8 cellular contexts compared by ENCODE assay signal in the genomic region with DNA sequence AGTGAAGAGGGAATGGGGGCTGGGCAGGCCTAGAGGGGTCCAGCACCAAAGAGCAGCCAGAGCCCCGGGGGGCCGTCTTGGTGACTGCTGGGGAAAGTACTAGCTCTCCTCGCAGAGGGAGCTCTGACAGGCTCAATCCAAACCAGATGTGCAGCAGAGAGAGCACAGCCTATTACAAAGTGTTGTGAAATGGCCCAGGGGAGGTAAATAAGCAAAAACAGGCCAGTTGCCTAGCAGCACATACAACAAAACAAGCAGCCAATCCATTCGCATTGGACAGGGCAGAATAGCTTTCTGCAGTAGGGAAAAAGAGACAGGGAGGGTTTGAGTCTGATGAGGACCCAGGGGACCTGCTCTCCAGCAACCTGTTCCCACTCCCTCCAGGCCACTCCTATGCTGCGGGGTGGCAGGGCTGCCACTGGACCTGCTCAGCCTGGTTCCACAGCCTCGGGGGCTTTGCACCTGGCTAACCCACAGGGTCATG.
DNase-seq lines count a peak whose midpoint lies in the region; ATAC-seq and TF ChIP-seq lines count a peak whose summit lies in the region.

No MANE protein-coding gene starts in this region.

- intact Hi-C loops in Right ventricle myocardium superior (cut with DNase I) = loop anchor here (10.0 kb wide), 1 partner anchor 272 kb away; a partner anchor contains a TSS
- intact Hi-C loops in gastrocnemius medialis (cut with DNase I; ENCODE audit: low total_unique reads) = loop anchor here (5.0 kb wide), 1 partner anchor 275 kb away; a partner anchor contains a TSS

- no peaks in the 10 kb centered on the region for H3K36me3 Mint-ChIP-seq in activated T-cell treated with anti-CD3 and anti-CD28 coated beads, Interleukin-2, amount 50 U/mL, for 4 hours (ENCODE audit: insufficient read depth)

- no peak for TF ChIP-seq POLR2A in gastrocnemius medialis (IDR thresholded peaks at IDR 0.05)

- no peak for TF ChIP-seq CTCF in gastrocnemius medialis (IDR thresholded peaks at IDR 0.05 in 4 of 5, conservative IDR thresholded peaks at IDR 0.05 in 1 of 5)

- peaks cover 10% of the 10 kb centered on the region for H3K4me1 Mint-ChIP-seq in activated T-cell treated with anti-CD3 and anti-CD28 coated beads, Interleukin-2, amount 50 U/mL, for 4 hours (ENCODE audit: low read depth)

- H3K9me3 Mint-ChIP-seq in activated T-cell treated with anti-CD3 and anti-CD28 coated beads, Interleukin-2, amount 50 U/mL, for 4 hours = no peaks in the 10 kb centered on the region

- H3K9me3 ChIP-seq in SK-N-MC (ENCODE audit: low read depth, low read length) (no peaks in the 10 kb centered on the region), gastrocnemius medialis (no peaks in the 10 kb centered on the region)

- peaks cover 26 to 47% of the 10 kb centered on the region in 2 donors for H3K4me1 ChIP-seq in gastrocnemius medialis

- DNase-seq in H7 = peak; percentile 51
- peak; percentile 95 for DNase-seq in SK-N-MC (ENCODE audit: low read depth, low spot score)
- DNase-seq in Right ventricle myocardium superior = peak; percentile 90
- DNase-seq in gastrocnemius medialis = peak; percentile 56 to 72
- no peak for DNase-seq in midbrain (lab: John Stamatoyannopoulos, UW)
- DNase-seq in activated T-cell treated with anti-CD3 and anti-CD28 coated beads, Interleukin-2, amount 50 U/mL, for 48 hours = no peak
- DNase-seq in activated T-cell treated with anti-CD3 and anti-CD28 coated beads, Interleukin-2, amount 50 U/mL, for 4 hours = no peak

- H3K27me3 ChIP-seq in H7 (ENCODE audit: control insufficient read depth, insufficient read depth, low read length) (no peaks in the 10 kb centered on the region), gastrocnemius medialis (no peaks in the 10 kb centered on the region)

- H3K36me3 ChIP-seq in H7 (replicated peaks; ENCODE audit: control insufficient read depth, insufficient read depth, low read length) (no peaks in the 10 kb centered on the region), SK-N-MC (ENCODE audit: insufficient read depth, low read length) (no peaks in the 10 kb centered on the region), gastrocnemius medialis (no peaks in the 10 kb centered on the region)

- no peak overlapping the region for H3K9ac ChIP-seq in SK-N-MC (ENCODE audit: insufficient read length)

- H3K27ac ChIP-seq in SK-N-MC = peak overlapping the region; percentile 65; the same call in 1 of the 2 replicates
- peak overlapping the region; percentile 43 to 66 (median 58) for H3K27ac ChIP-seq in gastrocnemius medialis

- H3K4me3 Mint-ChIP-seq in activated T-cell treated with anti-CD3 and anti-CD28 coated beads, Interleukin-2, amount 50 U/mL, for 4 hours = no peak overlapping the region

- in situ Hi-C loops in gastrocnemius medialis (cut with MboI; ENCODE audit: low sequenced_read_pairs in 4 of 4) = loop anchor here in 2 of 4 donors (25.0 kb wide), 1 partner anchor 270 kb away; a partner anchor contains a TSS

- ATAC-seq in Right ventricle myocardium superior (ENCODE audit: poor library complexity) (peak; percentile 92), gastrocnemius medialis (peak; percentile 80 to 82), HG03460 (IDR thresholded peaks at IDR 0.05; ENCODE audit: unreplicated experiment) (no peak)
- ATAC-seq in activated T-cell treated with anti-CD3 and anti-CD28 coated beads, Interleukin-2, amount 50 U/mL, for 4 hours = no peak

- H3K4me3 ChIP-seq in H7 (ENCODE audit: insufficient read depth, low read depth, low read length) = no peak overlapping the region
- H3K4me3 ChIP-seq in SK-N-MC = peak overlapping the region; percentile 73
- no peak overlapping the region for H3K4me3 ChIP-seq in gastrocnemius medialis

- no peaks in the 10 kb centered on the region for H3K27me3 Mint-ChIP-seq in activated T-cell treated with anti-CD3 and anti-CD28 coated beads, Interleukin-2, amount 50 U/mL, for 4 hours (ENCODE audit: low read depth)

Comparison
In these comparisons a context has a peak if more than half of its experiments do, and no peak if none do; other contexts are left out.
1. DNase-seq: peak in H7 (single experiment), SK-N-MC (single experiment), Right ventricle myocardium superior (single experiment) and gastrocnemius medialis (2 of 2); none in midbrain (single experiment), activated T-cell treated with anti-CD3 and anti-CD28 coated beads, Interleukin-2, amount 50 U/mL, for 48 hours (0 of 2) and activated T-cell treated with anti-CD3 and anti-CD28 coated beads, Interleukin-2, amount 50 U/mL, for 4 hours (single experiment).
2. ATAC-seq: peak in Right ventricle myocardium superior (single experiment) and gastrocnemius medialis (2 of 2); none in HG03460 (single experiment) and activated T-cell treated with anti-CD3 and anti-CD28 coated beads, Interleukin-2, amount 50 U/mL, for 4 hours (0 of 2).